In the genomic region with DNA sequence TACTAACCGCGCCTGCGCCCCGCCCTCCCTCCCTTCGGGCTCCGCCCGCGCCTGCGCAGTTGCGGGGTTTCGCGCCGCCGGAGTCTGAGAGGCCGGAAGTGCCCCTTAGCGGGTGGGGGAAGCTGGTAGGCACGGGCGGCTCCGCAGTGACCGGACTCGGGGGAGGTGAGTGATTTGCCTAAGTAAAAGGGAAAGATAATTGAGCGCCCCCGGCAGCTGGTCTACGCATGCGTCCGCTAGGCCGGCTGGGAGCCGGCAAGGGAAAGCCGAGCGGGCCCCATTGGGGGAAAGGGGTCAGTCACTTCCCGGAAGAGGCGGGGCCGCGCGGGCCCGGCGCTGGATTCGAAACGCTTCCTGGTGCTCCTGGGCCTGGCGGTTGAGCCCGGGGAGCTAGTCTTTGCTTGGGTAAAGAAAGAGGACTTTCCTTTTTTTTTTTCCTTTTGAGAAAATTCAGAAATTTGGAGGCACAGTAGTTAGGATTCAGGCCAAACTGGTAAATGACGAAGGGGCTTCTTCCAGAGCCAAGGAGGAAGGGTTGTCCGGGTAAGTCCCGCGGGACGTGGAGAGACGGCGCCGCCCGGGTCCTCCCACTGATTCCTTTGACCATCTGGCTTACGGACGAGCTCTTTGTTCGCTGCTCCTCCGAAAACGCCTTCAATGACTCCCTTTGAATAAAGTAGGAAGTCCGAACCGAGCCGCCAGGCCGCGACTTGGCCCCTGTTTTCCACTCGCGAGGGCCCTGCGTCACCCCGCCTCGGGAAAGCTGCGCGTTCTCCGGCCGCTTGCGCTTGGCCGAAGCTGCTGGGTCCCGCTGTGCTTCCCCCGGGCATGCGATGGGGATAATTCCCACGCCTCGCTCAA, we compare ENCODE assay signal across 8 cellular contexts. TPM values are rescaled to one million over a fixed set of nuclear protein-coding genes. Genes with fewer than 3 reads are reported as not detected.
DNase-seq lines count a peak whose midpoint lies in the region; ATAC-seq, FAIRE-seq and TF ChIP-seq lines count a peak whose summit lies in the region.

A gene with protein sequence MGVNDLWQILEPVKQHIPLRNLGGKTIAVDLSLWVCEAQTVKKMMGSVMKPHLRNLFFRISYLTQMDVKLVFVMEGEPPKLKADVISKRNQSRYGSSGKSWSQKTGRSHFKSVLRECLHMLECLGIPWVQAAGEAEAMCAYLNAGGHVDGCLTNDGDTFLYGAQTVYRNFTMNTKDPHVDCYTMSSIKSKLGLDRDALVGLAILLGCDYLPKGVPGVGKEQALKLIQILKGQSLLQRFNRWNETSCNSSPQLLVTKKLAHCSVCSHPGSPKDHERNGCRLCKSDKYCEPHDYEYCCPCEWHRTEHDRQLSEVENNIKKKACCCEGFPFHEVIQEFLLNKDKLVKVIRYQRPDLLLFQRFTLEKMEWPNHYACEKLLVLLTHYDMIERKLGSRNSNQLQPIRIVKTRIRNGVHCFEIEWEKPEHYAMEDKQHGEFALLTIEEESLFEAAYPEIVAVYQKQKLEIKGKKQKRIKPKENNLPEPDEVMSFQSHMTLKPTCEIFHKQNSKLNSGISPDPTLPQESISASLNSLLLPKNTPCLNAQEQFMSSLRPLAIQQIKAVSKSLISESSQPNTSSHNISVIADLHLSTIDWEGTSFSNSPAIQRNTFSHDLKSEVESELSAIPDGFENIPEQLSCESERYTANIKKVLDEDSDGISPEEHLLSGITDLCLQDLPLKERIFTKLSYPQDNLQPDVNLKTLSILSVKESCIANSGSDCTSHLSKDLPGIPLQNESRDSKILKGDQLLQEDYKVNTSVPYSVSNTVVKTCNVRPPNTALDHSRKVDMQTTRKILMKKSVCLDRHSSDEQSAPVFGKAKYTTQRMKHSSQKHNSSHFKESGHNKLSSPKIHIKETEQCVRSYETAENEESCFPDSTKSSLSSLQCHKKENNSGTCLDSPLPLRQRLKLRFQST (plus strand): TSS at position 336 of the 861 bp plus-strand sequence. CDS start 5,806 bp downstream, outside the sequence.
A gene with protein sequence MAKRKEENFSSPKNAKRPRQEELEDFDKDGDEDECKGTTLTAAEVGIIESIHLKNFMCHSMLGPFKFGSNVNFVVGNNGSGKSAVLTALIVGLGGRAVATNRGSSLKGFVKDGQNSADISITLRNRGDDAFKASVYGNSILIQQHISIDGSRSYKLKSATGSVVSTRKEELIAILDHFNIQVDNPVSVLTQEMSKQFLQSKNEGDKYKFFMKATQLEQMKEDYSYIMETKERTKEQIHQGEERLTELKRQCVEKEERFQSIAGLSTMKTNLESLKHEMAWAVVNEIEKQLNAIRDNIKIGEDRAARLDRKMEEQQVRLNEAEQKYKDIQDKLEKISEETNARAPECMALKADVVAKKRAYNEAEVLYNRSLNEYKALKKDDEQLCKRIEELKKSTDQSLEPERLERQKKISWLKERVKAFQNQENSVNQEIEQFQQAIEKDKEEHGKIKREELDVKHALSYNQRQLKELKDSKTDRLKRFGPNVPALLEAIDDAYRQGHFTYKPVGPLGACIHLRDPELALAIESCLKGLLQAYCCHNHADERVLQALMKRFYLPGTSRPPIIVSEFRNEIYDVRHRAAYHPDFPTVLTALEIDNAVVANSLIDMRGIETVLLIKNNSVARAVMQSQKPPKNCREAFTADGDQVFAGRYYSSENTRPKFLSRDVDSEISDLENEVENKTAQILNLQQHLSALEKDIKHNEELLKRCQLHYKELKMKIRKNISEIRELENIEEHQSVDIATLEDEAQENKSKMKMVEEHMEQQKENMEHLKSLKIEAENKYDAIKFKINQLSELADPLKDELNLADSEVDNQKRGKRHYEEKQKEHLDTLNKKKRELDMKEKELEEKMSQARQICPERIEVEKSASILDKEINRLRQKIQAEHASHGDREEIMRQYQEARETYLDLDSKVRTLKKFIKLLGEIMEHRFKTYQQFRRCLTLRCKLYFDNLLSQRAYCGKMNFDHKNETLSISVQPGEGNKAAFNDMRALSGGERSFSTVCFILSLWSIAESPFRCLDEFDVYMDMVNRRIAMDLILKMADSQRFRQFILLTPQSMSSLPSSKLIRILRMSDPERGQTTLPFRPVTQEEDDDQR (minus strand): TSS at position 8 of the 861 bp plus-strand sequence. CDS start 7,864 bp downstream, outside the sequence.

- H2BK12ac ChIP-seq in neuronal stem cell (ENCODE audit: low read length): no peak within 1 kb of the TSS

- peak within 1 kb of the TSS; percentile 66 for H3K4me2 ChIP-seq in neuronal stem cell (ENCODE audit: insufficient read depth, low read length, poor library complexity, severe bottlenecking)

- H2AFZ ChIP-seq in neuronal stem cell (ENCODE audit: low read length): peak within 1 kb of the TSS; percentile 96

- peak within 1 kb of the TSS; percentile 73 for H3K23ac ChIP-seq in neuronal stem cell (ENCODE audit: low read depth, low read length, poor library complexity)

- CTCF ChIA-PET in activated naive CD4-positive, alpha-beta T cell treated with anti-CD3 and anti-CD28 coated beads for 36 hours (lab: Charles Lee): interaction anchor here (1.2 kb wide), 1 partner anchor 107 kb away, joined by 3 read pairs; no protein-coding TSS in a partner anchor

- H2BK5ac ChIP-seq in neuronal stem cell (ENCODE audit: low read length): peak within 1 kb of the TSS; percentile 97

- H3K27me3 ChIP-seq in GM06990 (replicated peaks; ENCODE audit: control insufficient read depth, insufficient read depth, low read length) (no peaks in the 10 kb centered on the region), neuronal stem cell (ENCODE audit: control insufficient read depth in 3 of 3, insufficient read depth in 3 of 3, low read depth in 1 of 3, low read length in 3 of 3) (no peaks in the 10 kb centered on the region), subcutaneous abdominal adipose tissue (ENCODE audit: control insufficient read depth in 5 of 5, insufficient read depth in 4 of 5, low read length in 5 of 5) (no peaks in the 10 kb centered on the region)

- H3K79me1 ChIP-seq in neuronal stem cell (ENCODE audit: low read depth, low read length): peaks cover 7% of the 10 kb centered on the region

- no peak within 1 kb of the TSS for H3K4ac ChIP-seq in neuronal stem cell (ENCODE audit: low read length)

- H3K9me3 ChIP-seq in SK-N-MC (ENCODE audit: low read depth, low read length) (no peaks in the 10 kb centered on the region), neuronal stem cell (replicated peaks in 1 of 2; ENCODE audit: control insufficient read depth in 2 of 2, insufficient read depth in 1 of 2, low read depth in 1 of 2, low read length in 2 of 2) (no peaks in the 10 kb centered on the region), subcutaneous abdominal adipose tissue (ENCODE audit: control insufficient read depth in 5 of 5, low read length in 5 of 5) (no peaks in the 10 kb centered on the region)

- H3K36me3 ChIP-seq in GM06990 (ENCODE audit: control insufficient read depth, insufficient read depth, low read length) (no peaks in the 10 kb centered on the region), SK-N-MC (ENCODE audit: insufficient read depth, low read length) (no peaks in the 10 kb centered on the region; the same call in 1 of the 2 replicates), neuronal stem cell (replicated peaks in 1 of 2; ENCODE audit: control insufficient read depth in 2 of 2, insufficient read depth in 2 of 2, low read length in 2 of 2) (peaks cover 0 to 6% of the 10 kb centered on the region in 2 donors), subcutaneous abdominal adipose tissue (ENCODE audit: control insufficient read depth in 5 of 5, insufficient read depth in 5 of 5, low read length in 5 of 5) (no peaks in the 10 kb centered on the region)

- H3K4me3 ChIP-seq in GM06990 (replicated peaks; ENCODE audit: low read depth, low read length) (peak within 1 kb of the TSS; percentile 93), NB4 (ENCODE audit: low read depth, low read length) (peak within 1 kb of the TSS; percentile 84), SK-N-MC (peak within 1 kb of the TSS; percentile 88), neuronal stem cell (ENCODE audit: low read length in 2 of 2) (peak within 1 kb of the TSS; percentile 97 to 98), subcutaneous abdominal adipose tissue (ENCODE audit: low read depth in 1 of 5, low read length in 5 of 5) (peak within 1 kb of the TSS; percentile 82 to 95 (median 86))

- DNase-seq in GM06990 (ENCODE audit: extremely low read depth, insufficient read length) (peak; percentile 98), NB4 (ENCODE audit: low read depth) (peak; percentile 97), SK-N-MC (ENCODE audit: low read depth, low spot score) (peak; percentile 70), frontal cortex (ENCODE audit: low spot score in 2 of 2) (peak; percentile 89 to 92), neuronal stem cell (ENCODE audit: low spot score) (peak; percentile 93)
- DNase-seq in activated naive CD4-positive, alpha-beta T cell treated with anti-CD3 and anti-CD28 coated beads for 36 hours: peak; percentile 90

- H2BK15ac ChIP-seq in neuronal stem cell (ENCODE audit: low read length): no peak within 1 kb of the TSS

- H3K4me1 Mint-ChIP-seq in activated naive CD4-positive, alpha-beta T cell treated with anti-CD3 and anti-CD28 coated beads for 36 hours (ENCODE audit: low read depth): peaks cover 31% of the 10 kb centered on the region

- TF ChIP-seq CTCF in GM06990 (IDR thresholded peaks at IDR 0.05; ENCODE audit: insufficient read depth, low read length, poor library complexity, severe bottlenecking): no peak
- no peak for TF ChIP-seq CTCF in NB4 (IDR thresholded peaks at IDR 0.05; ENCODE audit: low read depth, low read length)

- H3K18ac ChIP-seq in neuronal stem cell (ENCODE audit: low read length): peak within 1 kb of the TSS; percentile 97

- H3K9me3 Mint-ChIP-seq in activated naive CD4-positive, alpha-beta T cell treated with anti-CD3 and anti-CD28 coated beads for 36 hours: no peaks in the 10 kb centered on the region

- no peak for FAIRE-seq in frontal cortex (lab: Jason Lieb, UNC)

- peak within 1 kb of the TSS; percentile 70 for H2AK5ac ChIP-seq in neuronal stem cell (ENCODE audit: low read depth, low read length)

- peak within 1 kb of the TSS; percentile 98 for H3K14ac ChIP-seq in neuronal stem cell (ENCODE audit: low read length)

- H3K27ac ChIP-seq in SK-N-MC (peak within 1 kb of the TSS; percentile 97), neuronal stem cell (replicated peaks; ENCODE audit: low read length) (peak within 1 kb of the TSS; percentile 99), subcutaneous abdominal adipose tissue (ENCODE audit: low read depth, low read length) (peak within 1 kb of the TSS; percentile 95)

- peak within 1 kb of the TSS; percentile 96 for H3K27ac Mint-ChIP-seq in activated naive CD4-positive, alpha-beta T cell treated with anti-CD3 and anti-CD28 coated beads for 36 hours

- peak; percentile 68 for ATAC-seq in HG02571 (IDR thresholded peaks at IDR 0.05; ENCODE audit: unreplicated experiment)

- peak within 1 kb of the TSS; percentile 81 for H2BK120ac ChIP-seq in neuronal stem cell (ENCODE audit: low read depth, low read length)

- peaks cover 5% of the 10 kb centered on the region for H3K36me3 Mint-ChIP-seq in activated naive CD4-positive, alpha-beta T cell treated with anti-CD3 and anti-CD28 coated beads for 36 hours (ENCODE audit: low read depth)

- H3K27me3 Mint-ChIP-seq in activated naive CD4-positive, alpha-beta T cell treated with anti-CD3 and anti-CD28 coated beads for 36 hours (ENCODE audit: low read depth): no peaks in the 10 kb centered on the region

- peak within 1 kb of the TSS; percentile 97 for H3K9ac ChIP-seq in SK-N-MC (ENCODE audit: insufficient read length)
- H3K9ac ChIP-seq in neuronal stem cell (ENCODE audit: low read depth, low read length, poor library complexity): peak within 1 kb of the TSS; percentile 96
- H3K9ac ChIP-seq in subcutaneous abdominal adipose tissue (ENCODE audit: low read length in 5 of 5): peak within 1 kb of the TSS; percentile 82 to 99 (median 96)

- H3K4me1 ChIP-seq in neuronal stem cell (ENCODE audit: control insufficient read depth in 2 of 2, insufficient read depth in 1 of 2, low read depth in 1 of 2, low read length in 2 of 2) (peaks cover 0 to 15% of the 10 kb centered on the region in 2 donors), subcutaneous abdominal adipose tissue (ENCODE audit: control insufficient read depth in 5 of 5, insufficient read depth in 5 of 5, low read length in 5 of 5) (peaks cover 1 to 22% (median 17%) of the 10 kb centered on the region in 5 donors)

- no peak within 1 kb of the TSS for H4K8ac ChIP-seq in neuronal stem cell (ENCODE audit: low read depth, low read length)

- peak; percentile 28 for TF ChIP-seq POLR2A in NB4 (IDR thresholded peaks at IDR 0.05; ENCODE audit: extremely low read depth, insufficient read length)

- intact Hi-C loops in activated naive CD4-positive, alpha-beta T cell treated with anti-CD3 and anti-CD28 coated beads for 36 hours (cut with micrococcal nuclease): loop anchor here (1.0 to 10.0 kb wide), 5 partner anchors 35 to 1591 kb away; a partner anchor contains a TSS

- WGBS in neuronal stem cell (ENCODE audit: extremely low coverage in 2 of 2, insufficient read length in 2 of 2, insufficient replicate concordance in 1 of 2), 2 donors: no CpG with 5 or more reads among the region's 76 CpGs

- H3K4me3 Mint-ChIP-seq in activated naive CD4-positive, alpha-beta T cell treated with anti-CD3 and anti-CD28 coated beads for 36 hours: peak within 1 kb of the TSS; percentile 85

- no peak within 1 kb of the TSS for H4K91ac ChIP-seq in neuronal stem cell (ENCODE audit: low read depth, low read length, poor library complexity)

RNA-seq across cellular contexts. Expression of the first gene that starts in this region (rescaled TPM):
- total RNA-seq in activated naive CD4-positive, alpha-beta T cell treated with anti-CD3 and anti-CD28 coated beads for 36 hours: 10 to 100 TPM; 13.4 to 15.5 TPM
- 5.3 TPM for total RNA-seq in frontal cortex
- 11.1 TPM for polyA plus RNA-seq in neuronal stem cell (2013, experiment 1 of 2)
- polyA plus RNA-seq in neuronal stem cell (2013, experiment 2 of 2): 11.8 TPM

RNA-seq across cellular contexts. Expression of the second gene that starts in this region (rescaled TPM):
- total RNA-seq in activated naive CD4-positive, alpha-beta T cell treated with anti-CD3 and anti-CD28 coated beads for 36 hours: 10 to 100 TPM; 21.6 to 22.8 TPM
- 35.5 TPM for total RNA-seq in frontal cortex
- 27.0 TPM for polyA plus RNA-seq in neuronal stem cell (2013, experiment 1 of 2)
- polyA plus RNA-seq in neuronal stem cell (2013, experiment 2 of 2): 27.2 TPM

Comparison
In these comparisons a context has a peak if more than half of its experiments do, and no peak if none do; other contexts are left out.
1. Peak in every context shown above with its lines: DNase-seq, ATAC-seq, H3K4me3 ChIP-seq and H3K27ac ChIP-seq.